Comparison of ENCODE assay signal across 8 cellular contexts in genomic region chr22:36262332-36262731, GRCh38. TPM values are rescaled to one million over a fixed set of nuclear protein-coding genes. Genes with fewer than 3 reads are reported as not detected.
A peak's percentile ranks its signal among the peaks of the same experiment; 100 is the strongest.
DNase-seq lines count a peak whose midpoint lies in the region; ATAC-seq, FAIRE-seq and TF ChIP-seq lines count a peak whose summit lies in the region.
"Not testable (repeated sequence)": the region's sequence is repeated elsewhere in the genome, so short reads cannot be mapped to it uniquely, and the experiment has no call there.
"Had no signal": no experiment of that assay in that cellular context is flagged by ENCODE, and none has a peak within 500 bp of the region (broad histone marks: within the 10 kb centered on the region; RNA-seq: fewer than 3 reads in every experiment).

No MANE protein-coding gene starts in this region.

- not testable (repeated sequence) for H2AFZ ChIP-seq in HepG2 (ENCODE audit: low read length)

- H3K27me3 Mint-ChIP-seq in activated CD8-positive, alpha-beta memory T cell treated with anti-CD3 and anti-CD28 coated beads, Interleukin-2, amount 10 ng/mL, durations not matched to agents 7 days and 5 days; natural killer cell treated with Interleukin-12 subunit alpha and Interleukin-12 subunit beta and Interleukin-15 and Interleukin-18, amount 100 ng/mL, for 72 hours: not testable (repeated sequence)

- not testable (repeated sequence) for H3K9me3 ChIP-seq in breast epithelium; HepG2 (ENCODE audit: low read length)

- H3K4me3 ChIP-seq in breast epithelium; HepG2 (replicated peaks in 1 of 3; ENCODE audit: insufficient read depth in 1 of 3, low read depth in 2 of 3, low read length in 3 of 3): not testable (repeated sequence)

- TF ChIP-seq POLR2A in breast epithelium (IDR thresholded peaks at IDR 0.05), result not testable (repeated sequence)
- TF ChIP-seq POLR2A in HepG2 (IDR thresholded peaks at IDR 0.05; ENCODE audit: insufficient read depth in 1 of 2, low read depth in 2 of 2, low read length in 2 of 2), result 0 out of 4 replicates have a peak, but pooled peaks of 1 of the 2 experiments have one; percentile 21

- not testable (repeated sequence) for H3K4me3 Mint-ChIP-seq in activated CD8-positive, alpha-beta memory T cell treated with anti-CD3 and anti-CD28 coated beads, Interleukin-2, amount 10 ng/mL, durations not matched to agents 7 days and 5 days; natural killer cell treated with Interleukin-12 subunit alpha and Interleukin-12 subunit beta and Interleukin-15 and Interleukin-18, amount 100 ng/mL, for 72 hours; stimulated activated effector memory CD8-positive, alpha-beta T cell treated with anti-CD3 and anti-CD28 coated beads, Interleukin-12 subunit alpha, Interleukin-12 subunit beta, amount 100 ng/mL, for 72 hours

- not testable (repeated sequence) for H4K20me1 ChIP-seq in HepG2 (ENCODE audit: insufficient read depth, low read length)

- not testable (repeated sequence) for H3K79me2 ChIP-seq in HepG2 (ENCODE audit: insufficient read depth, low read length)

- not testable (repeated sequence) for BruUV-seq in HepG2 (replicated peaks; lab: Mats Ljungman, UMichigan)

- H3K9me3 Mint-ChIP-seq in activated CD8-positive, alpha-beta memory T cell treated with anti-CD3 and anti-CD28 coated beads, Interleukin-2, amount 10 ng/mL, durations not matched to agents 7 days and 5 days (ENCODE audit: low read depth); activated naive CD4-positive, alpha-beta T cell treated with anti-CD3 and anti-CD28 coated beads, Interleukin-2, amount 50 U/mL, for 72 hours; natural killer cell treated with Interleukin-12 subunit alpha and Interleukin-12 subunit beta and Interleukin-15 and Interleukin-18, amount 100 ng/mL, for 72 hours; stimulated activated effector memory CD8-positive, alpha-beta T cell treated with anti-CD3 and anti-CD28 coated beads, Interleukin-12 subunit alpha, Interleukin-12 subunit beta, amount 100 ng/mL, for 72 hours: not testable (repeated sequence)

- in situ Hi-C loops in HepG2 (cut with HindIII; ENCODE audit: extremely low pct_ligation_motif_present, low pct_unique_long_range_greater_than_20kb), result not testable (repeated sequence)

- not testable (repeated sequence) for H3K9ac ChIP-seq in HepG2 (ENCODE audit: insufficient read depth, low read depth, low read length)

- DNase-seq in activated CD8-positive, alpha-beta memory T cell treated with anti-CD3 and anti-CD28 coated beads, Interleukin-2, amount 10 ng/mL, durations not matched to agents 7 days and 5 days; breast epithelium (ENCODE audit: low spot score in 2 of 2); HepG2 (ENCODE audit: low spot score); natural killer cell treated with Interleukin-12 subunit alpha and Interleukin-12 subunit beta and Interleukin-15 and Interleukin-18, amount 100 ng/mL, for 72 hours (ENCODE audit: low spot score); stimulated activated effector memory CD8-positive, alpha-beta T cell treated with anti-CD3 and anti-CD28 coated beads, Interleukin-12 subunit alpha, Interleukin-12 subunit beta, amount 100 ng/mL, for 72 hours (ENCODE audit: low spot score in 2 of 2); urothelium cell line (ENCODE audit: low spot score): not testable (repeated sequence)
- DNase-seq in activated naive CD4-positive, alpha-beta T cell treated with anti-CD3 and anti-CD28 coated beads, Interleukin-2, amount 50 U/mL, for 72 hours (ENCODE audit: low spot score in 2 of 2), result peak in 1 of 2 donors; percentile 21

- not testable (repeated sequence) for H3K4me2 ChIP-seq in HepG2 (ENCODE audit: low read depth, low read length)

- not testable (repeated sequence) for ATAC-seq in activated CD8-positive, alpha-beta memory T cell treated with anti-CD3 and anti-CD28 coated beads, Interleukin-2, amount 10 ng/mL, durations not matched to agents 7 days and 5 days; activated naive CD4-positive, alpha-beta T cell treated with anti-CD3 and anti-CD28 coated beads, Interleukin-2, amount 50 U/mL, for 72 hours; HepG2; natural killer cell treated with Interleukin-12 subunit alpha and Interleukin-12 subunit beta and Interleukin-15 and Interleukin-18, amount 100 ng/mL, for 72 hours; stimulated activated effector memory CD8-positive, alpha-beta T cell treated with anti-CD3 and anti-CD28 coated beads, Interleukin-12 subunit alpha, Interleukin-12 subunit beta, amount 100 ng/mL, for 72 hours

- peaks cover 79% of the 10 kb centered on the region for H3K36me3 Mint-ChIP-seq in activated CD8-positive, alpha-beta memory T cell treated with anti-CD3 and anti-CD28 coated beads, Interleukin-2, amount 10 ng/mL, durations not matched to agents 7 days and 5 days
- H3K36me3 Mint-ChIP-seq in activated naive CD4-positive, alpha-beta T cell treated with anti-CD3 and anti-CD28 coated beads, Interleukin-2, amount 50 U/mL, for 72 hours, result peaks cover 15 to 36% of the 10 kb centered on the region in 2 donors
- peaks cover 19% of the 10 kb centered on the region for H3K36me3 Mint-ChIP-seq in natural killer cell treated with Interleukin-12 subunit alpha and Interleukin-12 subunit beta and Interleukin-15 and Interleukin-18, amount 100 ng/mL, for 72 hours
- H3K36me3 Mint-ChIP-seq in stimulated activated effector memory CD8-positive, alpha-beta T cell treated with anti-CD3 and anti-CD28 coated beads, Interleukin-12 subunit alpha, Interleukin-12 subunit beta, amount 100 ng/mL, for 72 hours, result peaks cover 96% of the 10 kb centered on the region

- POLR2A ChIA-PET in HepG2 (lab: Yijun Ruan, JAX), result not testable (repeated sequence)

- H3K27me3 ChIP-seq in breast epithelium; HepG2 (ENCODE audit: control insufficient read depth in 1 of 2, insufficient read depth in 2 of 2, low read length in 2 of 2): not testable (repeated sequence)

- intact Hi-C loops in breast epithelium (cut with DNase I; ENCODE audit: low total_unique reads); HepG2 (cut with micrococcal nuclease; ENCODE audit: unreplicated experiment): not testable (repeated sequence)

- not testable (repeated sequence) for TF ChIP-seq RAD21 in HepG2 (CRISPR knock-in tag; IDR thresholded peaks at IDR 0.05)

- 91% methylated on average over 2 of the region's 2 CpGs for WGBS in HepG2 (ENCODE audit: low lambda C conversion rate)

- not testable (repeated sequence) for TF ChIP-seq CTCF in breast epithelium (IDR thresholded peaks at IDR 0.05); HepG2 (CRISPR knock-in tag; IDR thresholded peaks at IDR 0.05)

- not testable (repeated sequence) for H3K4me1 ChIP-seq in breast epithelium
- peaks cover 75% of the 10 kb centered on the region for H3K4me1 ChIP-seq in HepG2 (ENCODE audit: insufficient read depth, low read length)

- not testable (repeated sequence) for FAIRE-seq in HepG2 (lab: Jason Lieb, UNC)
- peak; percentile 52 for FAIRE-seq in urothelium cell line (lab: Jason Lieb, UNC)

- not testable (repeated sequence) for TF ChIP-seq EP300 in HepG2 (IDR thresholded peaks at IDR 0.05; ENCODE audit: low read depth in 2 of 2, low read length in 2 of 2); HepG2 (CRISPR knock-in tag; IDR thresholded peaks at IDR 0.05; ENCODE audit: borderline replicate concordance)

- peak overlapping the region; percentile 7 for H3K27ac Mint-ChIP-seq in activated CD8-positive, alpha-beta memory T cell treated with anti-CD3 and anti-CD28 coated beads, Interleukin-2, amount 10 ng/mL, durations not matched to agents 7 days and 5 days
- H3K27ac Mint-ChIP-seq in activated naive CD4-positive, alpha-beta T cell treated with anti-CD3 and anti-CD28 coated beads, Interleukin-2, amount 50 U/mL, for 72 hours, result peak overlapping the region; percentile 46
- H3K27ac Mint-ChIP-seq in natural killer cell treated with Interleukin-12 subunit alpha and Interleukin-12 subunit beta and Interleukin-15 and Interleukin-18, amount 100 ng/mL, for 72 hours, result peak overlapping the region; percentile 21 to 83
- H3K27ac Mint-ChIP-seq in stimulated activated effector memory CD8-positive, alpha-beta T cell treated with anti-CD3 and anti-CD28 coated beads, Interleukin-12 subunit alpha, Interleukin-12 subunit beta, amount 100 ng/mL, for 72 hours, result peak overlapping the region; percentile 68

- H3K4me1 Mint-ChIP-seq in activated CD8-positive, alpha-beta memory T cell treated with anti-CD3 and anti-CD28 coated beads, Interleukin-2, amount 10 ng/mL, durations not matched to agents 7 days and 5 days, result peaks cover 28% of the 10 kb centered on the region
- peaks cover 32 to 37% of the 10 kb centered on the region in 2 donors for H3K4me1 Mint-ChIP-seq in natural killer cell treated with Interleukin-12 subunit alpha and Interleukin-12 subunit beta and Interleukin-15 and Interleukin-18, amount 100 ng/mL, for 72 hours (ENCODE audit: low read depth in 2 of 2)
- peaks cover 26% of the 10 kb centered on the region for H3K4me1 Mint-ChIP-seq in stimulated activated effector memory CD8-positive, alpha-beta T cell treated with anti-CD3 and anti-CD28 coated beads, Interleukin-12 subunit alpha, Interleukin-12 subunit beta, amount 100 ng/mL, for 72 hours

- H3K27ac ChIP-seq in breast epithelium (peak overlapping the region; percentile 87 to 97), HepG2 (ENCODE audit: extremely low read length, insufficient read depth, low read length) (peak overlapping the region; percentile 77)

- CTCF ChIA-PET in activated CD8-positive, alpha-beta memory T cell treated with anti-CD3 and anti-CD28 coated beads, Interleukin-2, amount 10 ng/mL, durations not matched to agents 7 days and 5 days (lab: Charles Lee), result interaction anchor here (1.1 kb wide), 1 partner anchor 16 kb away, joined by 4 read pairs; no protein-coding TSS in a partner anchor
- CTCF ChIA-PET in HepG2 (lab: Yijun Ruan, JAX; ENCODE audit: low intra/inter-chr PET ratio, low total read pairs), result not testable (repeated sequence)

- not testable (repeated sequence) for H3K36me3 ChIP-seq in breast epithelium
- peaks cover 14 to 56% of the 10 kb centered on the region in 2 experiments for H3K36me3 ChIP-seq in HepG2 (replicated peaks in 1 of 2; ENCODE audit: control insufficient read depth in 1 of 2, insufficient read depth in 2 of 2, low read length in 2 of 2)

RNA-seq across cellular contexts. Expression of gene APOL1, which starts 9.4 kb away (rescaled TPM):
- total RNA-seq in activated CD8-positive, alpha-beta memory T cell treated with anti-CD3 and anti-CD28 coated beads, Interleukin-2, amount 10 ng/mL, durations not matched to agents 7 days and 5 days, result 10 to 100 TPM; 55.6 to 61.6 TPM
- total RNA-seq in activated naive CD4-positive, alpha-beta T cell treated with anti-CD3 and anti-CD28 coated beads, Interleukin-2, amount 50 U/mL, for 72 hours, result 10 to 100 TPM; 27.2 to 40.5 TPM
- 10 to 100 TPM in 2 of 3 donors, 1 to 10 TPM in 1; 5.9 to 38.3 (median 22.2) TPM for total RNA-seq in breast epithelium
- 11.2 and 20.3 TPM in 2 replicates for total RNA-seq in HepG2 (2016; rRNA removed; fragmentation: Illumina TruSeq; extraction: Trizol)
- 2.3 and 2.8 TPM in 2 replicates for total RNA-seq in HepG2 (2016; cell fraction: cytosol; rRNA removed; fragmentation: Illumina TruSeq; extraction: Trizol; ENCODE audit: low read depth)
- 10.1 and 20.9 TPM in 2 replicates for total RNA-seq in HepG2 (2016; cell fraction: insoluble cytoplasmic fraction; rRNA removed; fragmentation: Illumina TruSeq; extraction: Trizol)
- 3.2 and 3.4 TPM in 2 replicates for total RNA-seq in HepG2 (2016; cell fraction: membrane; rRNA removed; fragmentation: Illumina TruSeq; extraction: Trizol)
- 19.4 and 20.3 TPM in 2 replicates for total RNA-seq in HepG2 (2016; cell fraction: nucleus; rRNA removed; fragmentation: Illumina TruSeq; extraction: Trizol)
- polyA plus RNA-seq in HepG2 (2011; rRNA removed), result 75.0 and 124 TPM in 2 replicates
- polyA plus RNA-seq in HepG2 (2011; cell fraction: cytosol; rRNA removed), result 57.2 and 84.6 TPM in 2 replicates
- 110 and 144 TPM in 2 replicates for polyA plus RNA-seq in HepG2 (2011; cell fraction: nucleus; rRNA removed)
- 126 and 159 TPM in 2 replicates for polyA plus RNA-seq in HepG2 (2012)
- 2.5 and 2.9 TPM in 2 replicates for polyA plus RNA-seq in HepG2 (2016; cell fraction: cytosol; fragmentation: Illumina TruSeq; extraction: Trizol; ENCODE audit: low read depth)
- 12.0 and 13.0 TPM in 2 replicates for polyA plus RNA-seq in HepG2 (2016; cell fraction: insoluble cytoplasmic fraction; fragmentation: Illumina TruSeq; extraction: Trizol; ENCODE audit: low read depth)
- polyA plus RNA-seq in HepG2 (2016; cell fraction: membrane; fragmentation: Illumina TruSeq; extraction: Trizol; ENCODE audit: low read depth), result 3.3 and 3.8 TPM in 2 replicates
- polyA plus RNA-seq in HepG2 (2016; cell fraction: nucleus; fragmentation: Illumina TruSeq; extraction: Trizol; ENCODE audit: insufficient read depth, low read depth), result 37.3 and 42.3 TPM in 2 replicates
- 2.0 and 61.9 TPM in 2 replicates for polyA minus RNA-seq in HepG2 (2011; rRNA and poly(A)+ RNA removed; ENCODE audit: low replicate concordance)
- polyA minus RNA-seq in HepG2 (2011; cell fraction: cytosol; rRNA and poly(A)+ RNA removed), result 61.5 and 88.3 TPM in 2 replicates
- polyA minus RNA-seq in HepG2 (2011; cell fraction: nucleus; rRNA and poly(A)+ RNA removed), result 34.2 and 54.7 TPM in 2 replicates
- 100 to 1,000 TPM in 1 of 2 donors, 10 to 100 TPM in 1; 42.2 to 129 TPM for total RNA-seq in natural killer cell treated with Interleukin-12 subunit alpha and Interleukin-12 subunit beta and Interleukin-15 and Interleukin-18, amount 100 ng/mL, for 72 hours
- total RNA-seq: G401 had no signal

RNA-seq across cellular contexts. Expression of gene APOL2, which starts 23.0 kb away (rescaled TPM):
- total RNA-seq in activated CD8-positive, alpha-beta memory T cell treated with anti-CD3 and anti-CD28 coated beads, Interleukin-2, amount 10 ng/mL, durations not matched to agents 7 days and 5 days, result 10 to 100 TPM; 82.6 to 86.4 TPM
- 10 to 100 TPM; 51.3 to 68.6 TPM for total RNA-seq in activated naive CD4-positive, alpha-beta T cell treated with anti-CD3 and anti-CD28 coated beads, Interleukin-2, amount 50 U/mL, for 72 hours
- total RNA-seq in breast epithelium (100 to 1,000 TPM in 1 of 3 donors, 10 to 100 TPM in 2; 50.4 to 112 (median 73.8) TPM), HepG2 (2016; rRNA removed; fragmentation: Illumina TruSeq; extraction: Trizol) (28.7 and 34.3 TPM in 2 replicates)
- 2.5 and 3.6 TPM in 2 replicates for total RNA-seq in HepG2 (2016; cell fraction: cytosol; rRNA removed; fragmentation: Illumina TruSeq; extraction: Trizol; ENCODE audit: low read depth)
- total RNA-seq in HepG2 (2016; cell fraction: insoluble cytoplasmic fraction; rRNA removed; fragmentation: Illumina TruSeq; extraction: Trizol), result 27.0 and 29.3 TPM in 2 replicates
- 8.2 and 9.0 TPM in 2 replicates for total RNA-seq in HepG2 (2016; cell fraction: membrane; rRNA removed; fragmentation: Illumina TruSeq; extraction: Trizol)
- total RNA-seq in HepG2 (2016; cell fraction: nucleus; rRNA removed; fragmentation: Illumina TruSeq; extraction: Trizol), result 16.8 and 21.4 TPM in 2 replicates
- 51.2 and 94.4 TPM in 2 replicates for polyA plus RNA-seq in HepG2 (2011; rRNA removed)
- polyA plus RNA-seq in HepG2 (2011; cell fraction: cytosol; rRNA removed), result 53.4 and 72.6 TPM in 2 replicates
- polyA plus RNA-seq in HepG2 (2011; cell fraction: nucleus; rRNA removed), result 195 and 245 TPM in 2 replicates
- 58.3 and 88.7 TPM in 2 replicates for polyA plus RNA-seq in HepG2 (2012)
- polyA plus RNA-seq in HepG2 (2016; cell fraction: cytosol; fragmentation: Illumina TruSeq; extraction: Trizol; ENCODE audit: low read depth), result 1.8 TPM in 2 replicates
- 20.2 and 26.3 TPM in 2 replicates for polyA plus RNA-seq in HepG2 (2016; cell fraction: insoluble cytoplasmic fraction; fragmentation: Illumina TruSeq; extraction: Trizol; ENCODE audit: low read depth)
- polyA plus RNA-seq in HepG2 (2016; cell fraction: membrane; fragmentation: Illumina TruSeq; extraction: Trizol; ENCODE audit: low read depth), result 4.4 and 5.1 TPM in 2 replicates
- polyA plus RNA-seq in HepG2 (2016; cell fraction: nucleus; fragmentation: Illumina TruSeq; extraction: Trizol; ENCODE audit: insufficient read depth, low read depth), result 31.6 and 34.2 TPM in 2 replicates
- polyA minus RNA-seq in HepG2 (2011; rRNA and poly(A)+ RNA removed; ENCODE audit: low replicate concordance), result 34.5 and 120 TPM in 2 replicates
- polyA minus RNA-seq in HepG2 (2011; cell fraction: cytosol; rRNA and poly(A)+ RNA removed), result 39.4 and 67.2 TPM in 2 replicates
- polyA minus RNA-seq in HepG2 (2011; cell fraction: nucleus; rRNA and poly(A)+ RNA removed), result 44.7 and 77.3 TPM in 2 replicates
- 100 to 1,000 TPM in 1 of 2 donors, 10 to 100 TPM in 1; 92.1 to 231 TPM for total RNA-seq in natural killer cell treated with Interleukin-12 subunit alpha and Interleukin-12 subunit beta and Interleukin-15 and Interleukin-18, amount 100 ng/mL, for 72 hours

Comparison
In these comparisons a context has a peak if more than half of its experiments do, and no peak if none do; other contexts are left out.
1. H3K27ac Mint-ChIP-seq: peak in every context shown above with its lines; median percentile 68 in stimulated activated effector memory CD8-positive, alpha-beta T cell treated with anti-CD3 and anti-CD28 coated beads, Interleukin-12 subunit alpha, Interleukin-12 subunit beta, amount 100 ng/mL, for 72 hours; 52 in natural killer cell treated with Interleukin-12 subunit alpha and Interleukin-12 subunit beta and Interleukin-15 and Interleukin-18, amount 100 ng/mL, for 72 hours; 46 in activated naive CD4-positive, alpha-beta T cell treated with anti-CD3 and anti-CD28 coated beads, Interleukin-2, amount 50 U/mL, for 72 hours; 7 in activated CD8-positive, alpha-beta memory T cell treated with anti-CD3 and anti-CD28 coated beads, Interleukin-2, amount 10 ng/mL, durations not matched to agents 7 days and 5 days.